In the genomic region with DNA sequence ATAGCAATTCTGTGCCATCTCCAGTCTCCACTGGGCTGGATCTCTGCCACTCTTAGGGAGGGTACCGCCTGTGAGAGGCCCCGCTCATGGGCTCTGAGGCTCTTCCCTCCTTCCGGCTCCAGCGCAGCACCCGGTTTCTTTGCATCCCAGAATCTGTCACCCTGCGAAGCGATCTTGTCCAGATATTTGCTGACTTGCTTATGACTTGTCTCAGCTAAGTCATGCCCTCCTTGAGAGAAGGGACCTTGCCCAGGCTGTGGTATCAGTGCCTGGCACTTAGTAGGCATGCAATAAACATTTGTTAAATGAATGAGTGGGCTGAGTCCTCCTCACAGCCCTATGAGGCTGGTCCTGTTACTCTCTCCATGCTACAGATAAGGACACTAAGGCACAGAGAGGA, we compare ENCODE assay signal across 2 cellular contexts.
TF ChIP-seq lines count a peak whose summit lies in the region.

No MANE protein-coding gene starts in this region.

TF ChIP-seq in GM23338, 12 proteins besides CTCF, POLR2A, EP300 and RAD21 (continued from another document):
- TF ChIP-seq EZH2phosphoT487 (IDR thresholded peaks at IDR 0.05; ENCODE audit: unreplicated experiment) (no peak), NANOG (IDR thresholded peaks at IDR 0.05; ENCODE audit: borderline replicate concordance) (no peak), POLR2AphosphoS5 (IDR thresholded peaks at IDR 0.05; ENCODE audit: low read depth) (no peak), JUNB (IDR thresholded peaks at IDR 0.05; ENCODE audit: unreplicated experiment) (no peak), EZH2 (IDR thresholded peaks at IDR 0.05; ENCODE audit: low read depth, unreplicated experiment) (no peak), CREB1 (CRISPR knock-in tag; IDR thresholded peaks at IDR 0.05; ENCODE audit: low read depth) (no peak), STAT1 (IDR thresholded peaks at IDR 0.05; ENCODE audit: unreplicated experiment) (no peak), ZNF114 (CRISPR knock-in tag; IDR thresholded peaks at IDR 0.05) (no peak)
- TF ChIP-seq, protein P1, sequence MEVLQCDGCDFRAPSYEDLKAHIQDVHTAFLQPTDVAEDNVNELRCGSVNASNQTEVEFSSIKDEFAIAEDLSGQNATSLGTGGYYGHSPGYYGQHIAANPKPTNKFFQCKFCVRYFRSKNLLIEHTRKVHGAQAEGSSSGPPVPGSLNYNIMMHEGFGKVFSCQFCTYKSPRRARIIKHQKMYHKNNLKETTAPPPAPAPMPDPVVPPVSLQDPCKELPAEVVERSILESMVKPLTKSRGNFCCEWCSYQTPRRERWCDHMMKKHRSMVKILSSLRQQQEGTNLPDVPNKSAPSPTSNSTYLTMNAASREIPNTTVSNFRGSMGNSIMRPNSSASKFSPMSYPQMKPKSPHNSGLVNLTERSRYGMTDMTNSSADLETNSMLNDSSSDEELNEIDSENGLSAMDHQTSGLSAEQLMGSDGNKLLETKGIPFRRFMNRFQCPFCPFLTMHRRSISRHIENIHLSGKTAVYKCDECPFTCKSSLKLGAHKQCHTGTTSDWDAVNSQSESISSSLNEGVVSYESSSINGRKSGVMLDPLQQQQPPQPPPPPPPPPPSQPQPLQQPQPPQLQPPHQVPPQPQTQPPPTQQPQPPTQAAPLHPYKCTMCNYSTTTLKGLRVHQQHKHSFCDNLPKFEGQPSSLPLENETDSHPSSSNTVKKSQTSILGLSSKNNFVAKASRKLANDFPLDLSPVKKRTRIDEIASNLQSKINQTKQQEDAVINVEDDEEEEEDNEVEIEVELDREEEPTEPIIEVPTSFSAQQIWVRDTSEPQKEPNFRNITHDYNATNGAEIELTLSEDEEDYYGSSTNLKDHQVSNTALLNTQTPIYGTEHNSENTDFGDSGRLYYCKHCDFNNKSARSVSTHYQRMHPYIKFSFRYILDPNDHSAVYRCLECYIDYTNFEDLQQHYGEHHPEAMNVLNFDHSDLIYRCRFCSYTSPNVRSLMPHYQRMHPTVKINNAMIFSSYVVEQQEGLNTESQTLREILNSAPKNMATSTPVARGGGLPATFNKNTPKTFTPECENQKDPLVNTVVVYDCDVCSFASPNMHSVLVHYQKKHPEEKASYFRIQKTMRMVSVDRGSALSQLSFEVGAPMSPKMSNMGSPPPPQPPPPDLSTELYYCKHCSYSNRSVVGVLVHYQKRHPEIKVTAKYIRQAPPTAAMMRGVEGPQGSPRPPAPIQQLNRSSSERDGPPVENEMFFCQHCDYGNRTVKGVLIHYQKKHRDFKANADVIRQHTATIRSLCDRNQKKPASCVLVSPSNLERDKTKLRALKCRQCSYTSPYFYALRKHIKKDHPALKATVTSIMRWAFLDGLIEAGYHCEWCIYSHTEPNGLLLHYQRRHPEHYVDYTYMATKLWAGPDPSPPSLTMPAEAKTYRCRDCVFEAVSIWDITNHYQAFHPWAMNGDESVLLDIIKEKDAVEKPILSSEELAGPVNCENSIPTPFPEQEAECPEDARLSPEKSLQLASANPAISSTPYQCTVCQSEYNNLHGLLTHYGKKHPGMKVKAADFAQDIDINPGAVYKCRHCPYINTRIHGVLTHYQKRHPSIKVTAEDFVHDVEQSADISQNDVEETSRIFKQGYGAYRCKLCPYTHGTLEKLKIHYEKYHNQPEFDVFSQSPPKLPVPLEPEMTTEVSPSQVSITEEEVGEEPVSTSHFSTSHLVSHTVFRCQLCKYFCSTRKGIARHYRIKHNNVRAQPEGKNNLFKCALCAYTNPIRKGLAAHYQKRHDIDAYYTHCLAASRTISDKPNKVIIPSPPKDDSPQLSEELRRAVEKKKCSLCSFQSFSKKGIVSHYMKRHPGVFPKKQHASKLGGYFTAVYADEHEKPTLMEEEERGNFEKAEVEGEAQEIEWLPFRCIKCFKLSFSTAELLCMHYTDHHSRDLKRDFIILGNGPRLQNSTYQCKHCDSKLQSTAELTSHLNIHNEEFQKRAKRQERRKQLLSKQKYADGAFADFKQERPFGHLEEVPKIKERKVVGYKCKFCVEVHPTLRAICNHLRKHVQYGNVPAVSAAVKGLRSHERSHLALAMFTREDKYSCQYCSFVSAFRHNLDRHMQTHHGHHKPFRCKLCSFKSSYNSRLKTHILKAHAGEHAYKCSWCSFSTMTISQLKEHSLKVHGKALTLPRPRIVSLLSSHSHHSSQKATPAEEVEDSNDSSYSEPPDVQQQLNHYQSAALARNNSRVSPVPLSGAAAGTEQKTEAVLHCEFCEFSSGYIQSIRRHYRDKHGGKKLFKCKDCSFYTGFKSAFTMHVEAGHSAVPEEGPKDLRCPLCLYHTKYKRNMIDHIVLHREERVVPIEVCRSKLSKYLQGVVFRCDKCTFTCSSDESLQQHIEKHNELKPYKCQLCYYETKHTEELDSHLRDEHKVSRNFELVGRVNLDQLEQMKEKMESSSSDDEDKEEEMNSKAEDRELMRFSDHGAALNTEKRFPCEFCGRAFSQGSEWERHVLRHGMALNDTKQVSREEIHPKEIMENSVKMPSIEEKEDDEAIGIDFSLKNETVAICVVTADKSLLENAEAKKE (CRISPR knock-in tag; IDR thresholded peaks at IDR 0.05), result no peak
- TF ChIP-seq, protein P2, sequence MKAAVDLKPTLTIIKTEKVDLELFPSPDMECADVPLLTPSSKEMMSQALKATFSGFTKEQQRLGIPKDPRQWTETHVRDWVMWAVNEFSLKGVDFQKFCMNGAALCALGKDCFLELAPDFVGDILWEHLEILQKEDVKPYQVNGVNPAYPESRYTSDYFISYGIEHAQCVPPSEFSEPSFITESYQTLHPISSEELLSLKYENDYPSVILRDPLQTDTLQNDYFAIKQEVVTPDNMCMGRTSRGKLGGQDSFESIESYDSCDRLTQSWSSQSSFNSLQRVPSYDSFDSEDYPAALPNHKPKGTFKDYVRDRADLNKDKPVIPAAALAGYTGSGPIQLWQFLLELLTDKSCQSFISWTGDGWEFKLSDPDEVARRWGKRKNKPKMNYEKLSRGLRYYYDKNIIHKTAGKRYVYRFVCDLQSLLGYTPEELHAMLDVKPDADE (IDR thresholded peaks at IDR 0.05), result no peak

TF ChIP-seq in WTC11, 78 proteins besides CTCF, POLR2A, EP300 and RAD21 (continued from another document):
- TF ChIP-seq, protein P3, sequence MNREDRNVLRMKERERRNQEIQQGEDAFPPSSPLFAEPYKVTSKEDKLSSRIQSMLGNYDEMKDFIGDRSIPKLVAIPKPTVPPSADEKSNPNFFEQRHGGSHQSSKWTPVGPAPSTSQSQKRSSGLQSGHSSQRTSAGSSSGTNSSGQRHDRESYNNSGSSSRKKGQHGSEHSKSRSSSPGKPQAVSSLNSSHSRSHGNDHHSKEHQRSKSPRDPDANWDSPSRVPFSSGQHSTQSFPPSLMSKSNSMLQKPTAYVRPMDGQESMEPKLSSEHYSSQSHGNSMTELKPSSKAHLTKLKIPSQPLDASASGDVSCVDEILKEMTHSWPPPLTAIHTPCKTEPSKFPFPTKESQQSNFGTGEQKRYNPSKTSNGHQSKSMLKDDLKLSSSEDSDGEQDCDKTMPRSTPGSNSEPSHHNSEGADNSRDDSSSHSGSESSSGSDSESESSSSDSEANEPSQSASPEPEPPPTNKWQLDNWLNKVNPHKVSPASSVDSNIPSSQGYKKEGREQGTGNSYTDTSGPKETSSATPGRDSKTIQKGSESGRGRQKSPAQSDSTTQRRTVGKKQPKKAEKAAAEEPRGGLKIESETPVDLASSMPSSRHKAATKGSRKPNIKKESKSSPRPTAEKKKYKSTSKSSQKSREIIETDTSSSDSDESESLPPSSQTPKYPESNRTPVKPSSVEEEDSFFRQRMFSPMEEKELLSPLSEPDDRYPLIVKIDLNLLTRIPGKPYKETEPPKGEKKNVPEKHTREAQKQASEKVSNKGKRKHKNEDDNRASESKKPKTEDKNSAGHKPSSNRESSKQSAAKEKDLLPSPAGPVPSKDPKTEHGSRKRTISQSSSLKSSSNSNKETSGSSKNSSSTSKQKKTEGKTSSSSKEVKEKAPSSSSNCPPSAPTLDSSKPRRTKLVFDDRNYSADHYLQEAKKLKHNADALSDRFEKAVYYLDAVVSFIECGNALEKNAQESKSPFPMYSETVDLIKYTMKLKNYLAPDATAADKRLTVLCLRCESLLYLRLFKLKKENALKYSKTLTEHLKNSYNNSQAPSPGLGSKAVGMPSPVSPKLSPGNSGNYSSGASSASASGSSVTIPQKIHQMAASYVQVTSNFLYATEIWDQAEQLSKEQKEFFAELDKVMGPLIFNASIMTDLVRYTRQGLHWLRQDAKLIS (CRISPR knock-in tag; IDR thresholded peaks at IDR 0.05; ENCODE audit: borderline replicate concordance), result no peak
- no peak for TF ChIP-seq TCF7 (CRISPR knock-in tag; IDR thresholded peaks at IDR 0.05; ENCODE audit: low read depth)
- no peak for TF ChIP-seq FOXK1 (CRISPR knock-in tag; IDR thresholded peaks at IDR 0.05)
- no peak for TF ChIP-seq SMAD4 (CRISPR knock-in tag; IDR thresholded peaks at IDR 0.05)
- TF ChIP-seq, protein P4, sequence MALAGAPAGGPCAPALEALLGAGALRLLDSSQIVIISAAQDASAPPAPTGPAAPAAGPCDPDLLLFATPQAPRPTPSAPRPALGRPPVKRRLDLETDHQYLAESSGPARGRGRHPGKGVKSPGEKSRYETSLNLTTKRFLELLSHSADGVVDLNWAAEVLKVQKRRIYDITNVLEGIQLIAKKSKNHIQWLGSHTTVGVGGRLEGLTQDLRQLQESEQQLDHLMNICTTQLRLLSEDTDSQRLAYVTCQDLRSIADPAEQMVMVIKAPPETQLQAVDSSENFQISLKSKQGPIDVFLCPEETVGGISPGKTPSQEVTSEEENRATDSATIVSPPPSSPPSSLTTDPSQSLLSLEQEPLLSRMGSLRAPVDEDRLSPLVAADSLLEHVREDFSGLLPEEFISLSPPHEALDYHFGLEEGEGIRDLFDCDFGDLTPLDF (CRISPR knock-in tag; IDR thresholded peaks at IDR 0.05), result no peak
- TF ChIP-seq, protein P5, sequence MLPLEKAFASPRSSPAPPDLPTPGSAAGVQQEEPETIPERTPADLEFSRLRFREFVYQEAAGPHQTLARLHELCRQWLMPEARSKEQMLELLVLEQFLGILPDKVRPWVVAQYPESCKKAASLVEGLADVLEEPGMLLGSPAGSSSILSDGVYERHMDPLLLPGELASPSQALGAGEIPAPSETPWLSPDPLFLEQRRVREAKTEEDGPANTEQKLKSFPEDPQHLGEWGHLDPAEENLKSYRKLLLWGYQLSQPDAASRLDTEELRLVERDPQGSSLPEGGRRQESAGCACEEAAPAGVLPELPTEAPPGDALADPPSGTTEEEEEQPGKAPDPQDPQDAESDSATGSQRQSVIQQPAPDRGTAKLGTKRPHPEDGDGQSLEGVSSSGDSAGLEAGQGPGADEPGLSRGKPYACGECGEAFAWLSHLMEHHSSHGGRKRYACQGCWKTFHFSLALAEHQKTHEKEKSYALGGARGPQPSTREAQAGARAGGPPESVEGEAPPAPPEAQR (CRISPR knock-in tag; IDR thresholded peaks at IDR 0.05), result no peak
- TF ChIP-seq JAZF1 (CRISPR knock-in tag; IDR thresholded peaks at IDR 0.05), result no peak
- no peak for TF ChIP-seq EMX1 (CRISPR knock-in tag; IDR thresholded peaks at IDR 0.05)
- TF ChIP-seq MYBL2 (CRISPR knock-in tag; IDR thresholded peaks at IDR 0.05), result no peak
- no peak for TF ChIP-seq NR2C2 (CRISPR knock-in tag; IDR thresholded peaks at IDR 0.05)
- TF ChIP-seq FOXJ3 (CRISPR knock-in tag; IDR thresholded peaks at IDR 0.05; ENCODE audit: borderline replicate concordance), result no peak
- no peak for TF ChIP-seq CBFB (CRISPR knock-in tag; IDR thresholded peaks at IDR 0.05; ENCODE audit: low read depth)
- TF ChIP-seq KAT7 (CRISPR knock-in tag; IDR thresholded peaks at IDR 0.05; ENCODE audit: borderline replicate concordance), result no peak
- TF ChIP-seq, protein P6, sequence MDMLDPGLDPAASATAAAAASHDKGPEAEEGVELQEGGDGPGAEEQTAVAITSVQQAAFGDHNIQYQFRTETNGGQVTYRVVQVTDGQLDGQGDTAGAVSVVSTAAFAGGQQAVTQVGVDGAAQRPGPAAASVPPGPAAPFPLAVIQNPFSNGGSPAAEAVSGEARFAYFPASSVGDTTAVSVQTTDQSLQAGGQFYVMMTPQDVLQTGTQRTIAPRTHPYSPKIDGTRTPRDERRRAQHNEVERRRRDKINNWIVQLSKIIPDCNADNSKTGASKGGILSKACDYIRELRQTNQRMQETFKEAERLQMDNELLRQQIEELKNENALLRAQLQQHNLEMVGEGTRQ (CRISPR knock-in tag; IDR thresholded peaks at IDR 0.05), result no peak
- TF ChIP-seq ATF1 (CRISPR knock-in tag; IDR thresholded peaks at IDR 0.05), result no peak
- TF ChIP-seq, protein P7, sequence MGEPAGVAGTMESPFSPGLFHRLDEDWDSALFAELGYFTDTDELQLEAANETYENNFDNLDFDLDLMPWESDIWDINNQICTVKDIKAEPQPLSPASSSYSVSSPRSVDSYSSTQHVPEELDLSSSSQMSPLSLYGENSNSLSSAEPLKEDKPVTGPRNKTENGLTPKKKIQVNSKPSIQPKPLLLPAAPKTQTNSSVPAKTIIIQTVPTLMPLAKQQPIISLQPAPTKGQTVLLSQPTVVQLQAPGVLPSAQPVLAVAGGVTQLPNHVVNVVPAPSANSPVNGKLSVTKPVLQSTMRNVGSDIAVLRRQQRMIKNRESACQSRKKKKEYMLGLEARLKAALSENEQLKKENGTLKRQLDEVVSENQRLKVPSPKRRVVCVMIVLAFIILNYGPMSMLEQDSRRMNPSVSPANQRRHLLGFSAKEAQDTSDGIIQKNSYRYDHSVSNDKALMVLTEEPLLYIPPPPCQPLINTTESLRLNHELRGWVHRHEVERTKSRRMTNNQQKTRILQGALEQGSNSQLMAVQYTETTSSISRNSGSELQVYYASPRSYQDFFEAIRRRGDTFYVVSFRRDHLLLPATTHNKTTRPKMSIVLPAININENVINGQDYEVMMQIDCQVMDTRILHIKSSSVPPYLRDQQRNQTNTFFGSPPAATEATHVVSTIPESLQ (CRISPR knock-in tag; IDR thresholded peaks at IDR 0.05), result no peak
